ENCODE assay signal across 9 cellular contexts in genomic region chr1:151164732-151165280, GRCh38. TPM values are rescaled to one million over a fixed set of nuclear protein-coding genes. Genes with fewer than 3 reads are reported as not detected.
DNase-seq lines count a peak whose midpoint lies in the region; ATAC-seq and TF ChIP-seq lines count a peak whose summit lies in the region.
"Had no signal": no experiment of that assay in that cellular context is flagged by ENCODE, and none has a peak within 500 bp of the region (broad histone marks: within the 10 kb centered on the region; RNA-seq: fewer than 3 reads in every experiment).

No MANE protein-coding gene starts in this region.

- H3K4me1 ChIP-seq in left lung (peaks cover 16 to 47% of the 10 kb centered on the region in 2 donors), thyroid gland (peaks cover 14 to 21% of the 10 kb centered on the region in 2 donors)

- no peaks in the 10 kb centered on the region for H3K9me3 Mint-ChIP-seq in T-helper 1 cell treated with Interleukin-12 subunit alpha and Interleukin-12 subunit beta and Interleukin-4 antibody, amounts not matched to agents 30 μg/mL and 1 μg/mL, for 36 hours
- peaks cover 0 to 4% (median 0%) of the 10 kb centered on the region in 5 experiments for H3K9me3 Mint-ChIP-seq in brain

- H3K27ac Mint-ChIP-seq in T-helper 1 cell treated with Interleukin-12 subunit alpha and Interleukin-12 subunit beta and Interleukin-4 antibody, amounts not matched to agents 30 μg/mL and 1 μg/mL, for 36 hours: peak overlapping the region; percentile 93
- H3K27ac Mint-ChIP-seq in brain: peak overlapping the region; percentile 98 to 100 (median 99)

- peaks cover 42% of the 10 kb centered on the region for H3K4me1 Mint-ChIP-seq in T-helper 1 cell treated with Interleukin-12 subunit alpha and Interleukin-12 subunit beta and Interleukin-4 antibody, amounts not matched to agents 30 μg/mL and 1 μg/mL, for 36 hours (ENCODE audit: low read depth)
- peaks cover 49% of the 10 kb centered on the region for H3K4me1 Mint-ChIP-seq in brain

- no peak for TF ChIP-seq POLR2A in thyroid gland (IDR thresholded peaks at IDR 0.05)

- TF ChIP-seq CTCF in brain (conservative IDR thresholded peaks at IDR 0.05): no peak
- no peak for TF ChIP-seq CTCF in left lung (IDR thresholded peaks at IDR 0.05)
- no peak for TF ChIP-seq CTCF in thyroid gland (IDR thresholded peaks at IDR 0.05)

- intact Hi-C loops in left lung (cut with DNase I) (no loop called here), thyroid gland (cut with DNase I) (no loop called here)

- peaks cover 38% of the 10 kb centered on the region for H3K36me3 Mint-ChIP-seq in T-helper 1 cell treated with Interleukin-12 subunit alpha and Interleukin-12 subunit beta and Interleukin-4 antibody, amounts not matched to agents 30 μg/mL and 1 μg/mL, for 36 hours (ENCODE audit: low read depth)
- H3K36me3 Mint-ChIP-seq in brain: peaks cover 43% of the 10 kb centered on the region

- H3K27ac ChIP-seq in left lung (peak overlapping the region; percentile 78 to 87), thyroid gland (peak overlapping the region; percentile 70 to 91 (median 76))

- H3K9me3 ChIP-seq in left lung: no peaks in the 10 kb centered on the region
- H3K9me3 ChIP-seq in thyroid gland: no peaks in the 10 kb centered on the region

- ATAC-seq in left lung: peak; percentile 23
- no peak for ATAC-seq in HG03097 (IDR thresholded peaks at IDR 0.05; ENCODE audit: low FRiP score, unreplicated experiment)

- DNase-seq in T-helper 1 cell: no peak
- DNase-seq in left lung: no peak
- DNase-seq in thyroid gland: no peak
- DNase-seq in NCI-H748 treated with DMSO at 0.1 percent for 48 hours (lab: John Stamatoyannopoulos, UW): no peak
- DNase-seq in NCI-H510A treated with DMSO at 0.1 percent for 48 hours (lab: John Stamatoyannopoulos, UW): no peak

- peak overlapping the region; percentile 57 to 88 for H3K4me3 ChIP-seq in left lung
- peak overlapping the region; percentile 11 to 59 (median 53) for H3K4me3 ChIP-seq in thyroid gland (replicated peaks in 1 of 3)

- 15 to 18% methylated on average over 11 of the region's 11 CpGs for WGBS in thyroid gland, 2 donors

- H3K27me3 Mint-ChIP-seq in T-helper 1 cell treated with Interleukin-12 subunit alpha and Interleukin-12 subunit beta and Interleukin-4 antibody, amounts not matched to agents 30 μg/mL and 1 μg/mL, for 36 hours (ENCODE audit: low read depth): no peaks in the 10 kb centered on the region
- H3K27me3 Mint-ChIP-seq in brain: peaks cover 16% of the 10 kb centered on the region

- H3K36me3 ChIP-seq in left lung: peaks cover 0 to 44% of the 10 kb centered on the region in 2 donors
- peaks cover 17 to 18% of the 10 kb centered on the region in 2 donors for H3K36me3 ChIP-seq in thyroid gland

- H3K27me3 ChIP-seq in left lung (no peaks in the 10 kb centered on the region), thyroid gland (no peaks in the 10 kb centered on the region)

- H3K4me3 Mint-ChIP-seq in T-helper 1 cell treated with Interleukin-12 subunit alpha and Interleukin-12 subunit beta and Interleukin-4 antibody, amounts not matched to agents 30 μg/mL and 1 μg/mL, for 36 hours: peak overlapping the region; percentile 96
- H3K4me3 Mint-ChIP-seq in brain: peak overlapping the region; percentile 93 to 97 (median 95)

RNA-seq across cellular contexts. Expression of gene LYSMD1, which starts 0.9 kb away (rescaled TPM):
- polyA plus RNA-seq in brain (ENCODE audit: insufficient read depth, low read depth, low replicate concordance): 23.9 TPM
- total RNA-seq in left lung (1 to 10 TPM; 5.8 to 8.7 TPM), thyroid gland (10 to 100 TPM; 13.4 to 19.7 (median 15.7) TPM)

RNA-seq across cellular contexts. Expression of gene SCNM1, which starts 1.1 kb away (rescaled TPM):
- 91.9 TPM for polyA plus RNA-seq in brain (ENCODE audit: insufficient read depth, low read depth, low replicate concordance)
- total RNA-seq in left lung: 10 to 100 TPM; 29.7 to 35.0 TPM
- total RNA-seq in thyroid gland: 10 to 100 TPM; 13.2 to 44.5 (median 24.5) TPM

RNA-seq across cellular contexts. Expression of gene TNFAIP8L2, which starts 8.4 kb away (rescaled TPM):
- polyA plus RNA-seq in brain (ENCODE audit: insufficient read depth, low read depth, low replicate concordance): 1.7 TPM
- total RNA-seq in left lung: 10 to 100 TPM in 1 of 2 donors, 1 to 10 TPM in 1; 7.1 to 14.5 TPM
- 1 to 10 TPM; 2.2 to 4.2 (median 2.4) TPM for total RNA-seq in thyroid gland
- total RNA-seq: SK-MEL-5 had no signal

RNA-seq across cellular contexts. Expression of gene TMOD4, which starts 11.0 kb away (rescaled TPM):
- polyA plus RNA-seq in brain (ENCODE audit: insufficient read depth, low read depth, low replicate concordance): not detected
- total RNA-seq in left lung (under 1 TPM in 1 of 2 donors, not detected in 1; 0.97 TPM), thyroid gland (not detected)

RNA-seq across cellular contexts. Expression of gene SEMA6C, which starts 18.4 kb away (rescaled TPM):
- polyA plus RNA-seq in brain (ENCODE audit: insufficient read depth, low read depth, low replicate concordance): 54.0 TPM
- total RNA-seq in left lung: 1 to 10 TPM; 3.9 to 8.9 TPM
- total RNA-seq in thyroid gland: 1 to 10 TPM; 2.5 to 5.9 (median 3.4) TPM
